8 cellular contexts compared by ENCODE assay signal in genomic region chr12:128810182-128811127, GRCh38. TPM values are rescaled to one million over a fixed set of nuclear protein-coding genes. Genes with fewer than 3 reads are reported as not detected.
DNase-seq lines count a peak whose midpoint lies in the region; ATAC-seq and TF ChIP-seq lines count a peak whose summit lies in the region.

No MANE protein-coding gene starts in this region.

- TF ChIP-seq EP300 in upper lobe of left lung (IDR thresholded peaks at IDR 0.05), result no peak

- TF ChIP-seq CTCF in WTC11 (IDR thresholded peaks at IDR 0.05), result no peak
- no peak for TF ChIP-seq CTCF in left lung (IDR thresholded peaks at IDR 0.05)
- TF ChIP-seq CTCF in upper lobe of left lung (IDR thresholded peaks at IDR 0.05), result no peak

- ATAC-seq in HG02973 (IDR thresholded peaks at IDR 0.05; ENCODE audit: unreplicated experiment), result peak; percentile 79
- ATAC-seq in WTC11, result no peak
- peak; percentile 56 for ATAC-seq in left lung
- peak; percentile 57 to 69 for ATAC-seq in upper lobe of left lung (ENCODE audit: low FRiP score in 2 of 2)

- H3K36me3 ChIP-seq in left lung (peaks cover 0 to 57% of the 10 kb centered on the region in 2 donors), upper lobe of left lung (peaks cover 0 to 60% (median 28%) of the 10 kb centered on the region in 4 donors)

- TF ChIP-seq POLR2A in upper lobe of left lung (IDR thresholded peaks at IDR 0.05), result no peak

- H3K27ac Mint-ChIP-seq in WTC11, result peak overlapping the region; percentile 49; the same call in 1 of the 2 replicates

- H3K27ac ChIP-seq in left lung, result peak overlapping the region in 1 of 2 donors; percentile 30
- peak overlapping the region; percentile 15 to 48 (median 24) for H3K27ac ChIP-seq in upper lobe of left lung

- H3K4me3 ChIP-seq in left lung (no peak overlapping the region), upper lobe of left lung (peak overlapping the region in 1 of 4 donors; percentile 2)

- H3K36me3 Mint-ChIP-seq in WTC11, result peaks cover 73% of the 10 kb centered on the region

- H3K4me1 ChIP-seq in left lung, result peaks cover 4 to 45% of the 10 kb centered on the region in 2 donors
- peaks cover 7 to 16% (median 13%) of the 10 kb centered on the region in 4 donors for H3K4me1 ChIP-seq in upper lobe of left lung

- H3K4me1 Mint-ChIP-seq in WTC11, result no peaks in the 10 kb centered on the region

- POLR2A ChIA-PET in WTC11 (lab: Charles Lee), result no interaction called here

- peaks cover 44% of the 10 kb centered on the region for H3K9me3 Mint-ChIP-seq in WTC11

- 62 to 72% methylated on average over 14 of the region's 14 CpGs for WGBS in upper lobe of left lung, 2 donors

- intact Hi-C loops in left lung (cut with DNase I), result no loop called here

- H3K27me3 Mint-ChIP-seq in WTC11 (ENCODE audit: low read depth), result no peaks in the 10 kb centered on the region; the same call in 1 of the 2 replicates

- H3K4me3 Mint-ChIP-seq in WTC11, result no peak overlapping the region

- CTCF ChIA-PET in WTC11 (lab: Charles Lee), result no interaction called here

- peak; percentile 31 for DNase-seq in stimulated activated CD4-positive, alpha-beta T cell treated with anti-CD3 and anti-CD28 coated beads, Interleukin-1b, Interleukin-23, amount 100 ng/mL, for 48 hours
- no peak for DNase-seq in stimulated activated CD4-positive, alpha-beta T cell treated with anti-CD3 and anti-CD28 coated beads, Interleukin-4, amount 100 ng/mL, for 4 hours
- DNase-seq in WTC11 (ENCODE audit: low spot score) (no peak), left lung (no peak), upper lobe of left lung (no peak), SHP77 (lab: John Stamatoyannopoulos, UW) (no peak), NCI-H146 (lab: John Stamatoyannopoulos, UW) (no peak)

- H3K27me3 ChIP-seq in left lung (no peaks in the 10 kb centered on the region), upper lobe of left lung (no peaks in the 10 kb centered on the region)

- H3K9me3 ChIP-seq in left lung, result no peaks in the 10 kb centered on the region
- H3K9me3 ChIP-seq in upper lobe of left lung, result no peaks in the 10 kb centered on the region

TF ChIP-seq in WTC11, 78 proteins besides CTCF, POLR2A, EP300 and RAD21:
- TF ChIP-seq ATF3 (CRISPR knock-in tag; conservative IDR thresholded peaks at IDR 0.05), result no peak

RNA-seq across cellular contexts. Expression of gene SLC15A4, which starts 13.3 kb away (rescaled TPM):
- total RNA-seq in WTC11 (2021), result 5.6 to 6.4 TPM (median 5.8 TPM) in 3 replicates
- 10 to 100 TPM; 29.6 to 38.2 TPM for total RNA-seq in left lung
- 10 to 100 TPM; 21.0 to 58.7 (median 32.8) TPM for total RNA-seq in upper lobe of left lung

RNA-seq across cellular contexts. Expression of gene GLT1D1, which starts 42.8 kb away (rescaled TPM):
- total RNA-seq in WTC11 (2021) (1.4 to 1.5 TPM (median 1.5 TPM) in 3 replicates), left lung (10 to 100 TPM in 1 of 2 donors, 1 to 10 TPM in 1; 1.0 to 17.6 TPM), upper lobe of left lung (1 to 10 TPM; 4.1 to 8.3 (median 6.5) TPM)
